Comparison of ENCODE assay signal across 10 cellular contexts in the genomic region with DNA sequence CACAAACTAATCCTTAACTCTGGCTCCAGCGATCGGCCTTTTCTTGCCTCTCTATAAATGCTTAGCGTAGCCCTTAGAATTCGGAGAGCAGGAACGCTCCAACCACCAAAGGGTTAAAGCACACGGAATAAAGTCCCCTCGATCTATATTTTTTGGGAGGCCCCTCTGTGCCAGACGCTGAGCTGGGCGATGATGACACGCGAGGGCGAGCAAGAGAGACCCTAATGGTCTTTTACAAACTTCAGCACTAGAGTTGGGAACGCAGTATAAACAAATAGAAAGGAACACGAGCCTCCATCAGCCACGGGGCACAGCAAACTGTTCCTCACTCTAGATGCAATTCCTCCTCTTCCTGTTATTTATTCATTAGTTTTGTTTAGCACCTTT. TPM values are rescaled to one million over a fixed set of nuclear protein-coding genes. Genes with fewer than 3 reads are reported as not detected.
DNase-seq lines count a peak whose midpoint lies in the region; ATAC-seq and TF ChIP-seq lines count a peak whose summit lies in the region.
"Had no signal": no experiment of that assay in that cellular context is flagged by ENCODE, and none has a peak within 500 bp of the region (broad histone marks: within the 10 kb centered on the region; RNA-seq: fewer than 3 reads in every experiment).

No MANE protein-coding gene starts in this region.

- H3K27ac Mint-ChIP-seq in endothelial cell (ENCODE audit: unreplicated experiment), result no peak overlapping the region
- H3K27ac Mint-ChIP-seq in nephron, result peak overlapping the region; percentile 41 to 72 (median 68)

- H3K9me3 Mint-ChIP-seq in endothelial cell (ENCODE audit: unreplicated experiment), result peaks cover 7% of the 10 kb centered on the region
- no peaks in the 10 kb centered on the region for H3K9me3 Mint-ChIP-seq in nephron

- H3K4me3 ChIP-seq in left ventricle myocardium inferior (peak overlapping the region; percentile 58), vagina (peak overlapping the region; percentile 47 to 51)

- no peak for DNase-seq in left ventricle myocardium inferior
- DNase-seq in left ventricle myocardium superior, result no peak
- DNase-seq in endothelial cell (ENCODE audit: low spot score), result no peak
- no peak for DNase-seq in vagina (ENCODE audit: extremely low spot score in 2 of 2)
- DNase-seq in DMS153 (lab: John Stamatoyannopoulos, UW), result no peak
- no peak for DNase-seq in A172 (ENCODE audit: low spot score)
- no peak for DNase-seq in NCI-H146 (lab: John Stamatoyannopoulos, UW)
- DNase-seq: activated CD4-positive, alpha-beta T cell treated with anti-CD3 and anti-CD28 coated beads for 48 hours; OCI-M1 had no signal

- H3K27ac ChIP-seq in left ventricle myocardium inferior (replicated peaks), result no peak overlapping the region
- peak overlapping the region; percentile 42 for H3K27ac ChIP-seq in vagina

- H3K27me3 ChIP-seq in left ventricle myocardium inferior (ENCODE audit: low read depth), result peaks cover 96% of the 10 kb centered on the region
- H3K27me3 ChIP-seq in vagina, result no peaks in the 10 kb centered on the region

- H3K4me1 Mint-ChIP-seq in endothelial cell (ENCODE audit: unreplicated experiment) (peaks cover 8% of the 10 kb centered on the region), nephron (peaks cover 18% of the 10 kb centered on the region)

- peaks cover 10% of the 10 kb centered on the region for H3K27me3 Mint-ChIP-seq in endothelial cell (ENCODE audit: unreplicated experiment)
- peaks cover 80% of the 10 kb centered on the region for H3K27me3 Mint-ChIP-seq in nephron (ENCODE audit: low read depth)

- no peaks in the 10 kb centered on the region for H3K9me3 ChIP-seq in left ventricle myocardium inferior (replicated peaks)
- H3K9me3 ChIP-seq in vagina, result no peaks in the 10 kb centered on the region

- no peak for TF ChIP-seq POLR2A in vagina (IDR thresholded peaks at IDR 0.05)

- no peak for TF ChIP-seq CTCF in left ventricle myocardium inferior (IDR thresholded peaks at IDR 0.05; ENCODE audit: borderline replicate concordance)
- TF ChIP-seq CTCF in endothelial cell (IDR thresholded peaks at IDR 0.05; ENCODE audit: unreplicated experiment), result no peak
- TF ChIP-seq CTCF in nephron (IDR thresholded peaks at IDR 0.05; ENCODE audit: unreplicated experiment in 3 of 3), result no peak
- TF ChIP-seq CTCF in vagina (IDR thresholded peaks at IDR 0.05), result no peak

- intact Hi-C loops in left ventricle myocardium inferior (cut with micrococcal nuclease), result no loop called here
- intact Hi-C loops in left ventricle myocardium superior (cut with micrococcal nuclease), result no loop called here
- intact Hi-C loops in vagina (cut with DNase I), result no loop called here

- no peaks in the 10 kb centered on the region for H3K36me3 Mint-ChIP-seq in endothelial cell (ENCODE audit: low read depth, unreplicated experiment)
- H3K36me3 Mint-ChIP-seq in nephron (ENCODE audit: low read depth), result no peaks in the 10 kb centered on the region

- no peak for ATAC-seq in left ventricle myocardium superior

- H3K36me3 ChIP-seq in left ventricle myocardium inferior (no peaks in the 10 kb centered on the region), vagina (no peaks in the 10 kb centered on the region)

- H3K4me3 Mint-ChIP-seq in endothelial cell (ENCODE audit: unreplicated experiment) (peak overlapping the region; percentile 94), nephron (peak overlapping the region; percentile 86 to 88 (median 87))

- peaks cover 19% of the 10 kb centered on the region for H3K4me1 ChIP-seq in left ventricle myocardium inferior
- H3K4me1 ChIP-seq in vagina, result peaks cover 20% of the 10 kb centered on the region

RNA-seq across cellular contexts. Expression of a gene that starts 1.8 kb away (rescaled TPM):
- not detected for total RNA-seq in left ventricle myocardium inferior
- not detected for total RNA-seq in left ventricle myocardium superior
- 8.5 TPM for total RNA-seq in endothelial cell (ENCODE audit: unreplicated experiment)
- 1.2 TPM for total RNA-seq in vagina
- not detected in 2 replicates for total RNA-seq in A172 (2014; rRNA removed; shearing (Covaris generic))
